ENCODE assay signal across 8 cellular contexts in genomic region chr11:32809313-32809712, GRCh38.
DNase-seq lines count a peak whose midpoint lies in the region; ATAC-seq, FAIRE-seq and TF ChIP-seq lines count a peak whose summit lies in the region.

No MANE protein-coding gene starts in this region.

- peak; percentile 98 for ATAC-seq in GM18517 (IDR thresholded peaks at IDR 0.05; ENCODE audit: unreplicated experiment)
- ATAC-seq in HG02938 (IDR thresholded peaks at IDR 0.05; ENCODE audit: unreplicated experiment): peak; percentile 100

- peak; percentile 85 for TF ChIP-seq CTCF in AG09319 (IDR thresholded peaks at IDR 0.05; ENCODE audit: low read depth, low read length)

- FAIRE-seq in islet of Langerhans (lab: Jason Lieb, UNC): peak; percentile 86

- DNase-seq in AG09319 (ENCODE audit: extremely low read depth, low read depth) (peak; percentile 40), NCI-H1417 treated with DMSO at 0.1 percent for 48 hours (lab: John Stamatoyannopoulos, UW) (peak; percentile 20), SKM-1 treated with dmso at 0.1 percent for 144 hours (lab: John Stamatoyannopoulos, UW; ENCODE audit: unreplicated experiment) (peak; percentile 83), brain pericyte (ENCODE audit: low read depth, low spot score) (peak; percentile 34)
- DNase-seq in stimulated activated CD4-positive, alpha-beta T cell treated with anti-CD3 and anti-CD28 coated beads, Interleukin-1b, Interleukin-23, amount 100 ng/mL, for 4 hours (ENCODE audit: low read depth in 2 of 2): peak; percentile 12 to 37

Comparison
In these comparisons a context has a peak if more than half of its experiments do, and no peak if none do; other contexts are left out.
1. Peak in every context shown above with its lines: DNase-seq and ATAC-seq.
2. DNase-seq: peak in every context shown above with its lines; median percentile 83 in SKM-1 treated with dmso at 0.1 percent for 144 hours; 40 in AG09319; 34 in brain pericyte; 24 in stimulated activated CD4-positive, alpha-beta T cell treated with anti-CD3 and anti-CD28 coated beads, Interleukin-1b, Interleukin-23, amount 100 ng/mL, for 4 hours; 20 in NCI-H1417 treated with DMSO at 0.1 percent for 48 hours.